ENCODE assay signal across 16 cellular contexts in genomic region chr22:49691256-49691655, GRCh38.
DNase-seq lines count a peak whose midpoint lies in the region; TF ChIP-seq lines count a peak whose summit lies in the region.
"Had no signal": no experiment of that assay in that cellular context is flagged by ENCODE, and none has a peak within 500 bp of the region (broad histone marks: within the 10 kb centered on the region; RNA-seq: fewer than 3 reads in every experiment).

No MANE protein-coding gene starts in this region.

- no peak overlapping the region for H3K4me3 ChIP-seq in tibial nerve
- H3K4me3 ChIP-seq: A549, HAP-1 had no signal

- H3K27ac Mint-ChIP-seq in osteocyte (ENCODE audit: unreplicated experiment) (no peak overlapping the region), type B pancreatic cell (no peak overlapping the region), nephron progenitor cell (no peak overlapping the region)
- H3K27ac Mint-ChIP-seq: CD4-positive, alpha-beta T cell had no signal

- H3K27me3 Mint-ChIP-seq in osteocyte (ENCODE audit: unreplicated experiment) (no peaks in the 10 kb centered on the region), type B pancreatic cell (peaks cover 7% of the 10 kb centered on the region), nephron progenitor cell (ENCODE audit: low read depth, poor library complexity) (peaks cover 14% of the 10 kb centered on the region)

- H3K27me3 ChIP-seq in tibial nerve: no peaks in the 10 kb centered on the region

- peak; percentile 47 for DNase-seq in activated CD8-positive, alpha-beta memory T cell treated with anti-CD3 and anti-CD28 coated beads for 24 hours
- DNase-seq in activated CD8-positive, alpha-beta memory T cell treated with anti-CD3 and anti-CD28 coated beads, Interleukin-2, amount 50 U/mL, for 4 hours: no peak
- DNase-seq in islet precursor cell (peak; percentile 28), osteocyte (ENCODE audit: extremely low spot score, unreplicated experiment) (peak; percentile 72), type B pancreatic cell (ENCODE audit: extremely low spot score, unreplicated experiment) (peak; percentile 50), nephron progenitor cell (no peak), SHP77 (lab: John Stamatoyannopoulos, UW) (no peak), tibial nerve (ENCODE audit: low spot score in 2 of 2) (no peak)
- DNase-seq: AML-193; Caco-2; CD4-positive, alpha-beta T cell had no signal

- TF ChIP-seq CTCF in osteocyte (IDR thresholded peaks at IDR 0.05) (no peak), type B pancreatic cell (conservative IDR thresholded peaks at IDR 0.05) (no peak), nephron progenitor cell (IDR thresholded peaks at IDR 0.05) (no peak), tibial nerve (IDR thresholded peaks at IDR 0.05) (no peak)

- H3K9me3 Mint-ChIP-seq in osteocyte (ENCODE audit: unreplicated experiment) (peaks cover 18% of the 10 kb centered on the region), type B pancreatic cell (no peaks in the 10 kb centered on the region), nephron progenitor cell (peaks cover 31% of the 10 kb centered on the region)
- H3K9me3 Mint-ChIP-seq: CD4-positive, alpha-beta T cell had no signal

- H3K4me1 Mint-ChIP-seq in osteocyte (ENCODE audit: unreplicated experiment): no peaks in the 10 kb centered on the region
- H3K4me1 Mint-ChIP-seq in type B pancreatic cell (ENCODE audit: unreplicated experiment): no peaks in the 10 kb centered on the region
- peaks cover 5% of the 10 kb centered on the region for H3K4me1 Mint-ChIP-seq in nephron progenitor cell

- H3K4me3 Mint-ChIP-seq in osteocyte (ENCODE audit: unreplicated experiment) (no peak overlapping the region), type B pancreatic cell (no peak overlapping the region), nephron progenitor cell (no peak overlapping the region)
- H3K4me3 Mint-ChIP-seq: CD4-positive, alpha-beta T cell had no signal

- no peak for TF ChIP-seq EP300 in tibial nerve (IDR thresholded peaks at IDR 0.05)

- TF ChIP-seq POLR2A in tibial nerve (IDR thresholded peaks at IDR 0.05): no peak

- H3K4me1 ChIP-seq in tibial nerve: no peaks in the 10 kb centered on the region
- H3K4me1 ChIP-seq: A549, Caco-2, HAP-1 had no signal

- WGBS in tibial nerve, 2 donors: 70 to 78% methylated on average over 3 of the region's 3 CpGs

- H3K36me3 Mint-ChIP-seq in osteocyte (ENCODE audit: unreplicated experiment) (no peaks in the 10 kb centered on the region), type B pancreatic cell (no peaks in the 10 kb centered on the region), nephron progenitor cell (ENCODE audit: low read depth) (no peaks in the 10 kb centered on the region)

- no peak overlapping the region for H3K27ac ChIP-seq in tibial nerve
- H3K27ac ChIP-seq: 22Rv1, A549, C4-2B, HL-60 had no signal

- H3K36me3 ChIP-seq in tibial nerve: no peaks in the 10 kb centered on the region
- H3K36me3 ChIP-seq: HAP-1 had no signal

- H3K9me3 ChIP-seq in tibial nerve: peaks cover 0 to 39% (median 0%) of the 10 kb centered on the region in 4 donors
- H3K9me3 ChIP-seq: Caco-2, HAP-1 had no signal

Comparison
In these comparisons a context has a peak if more than half of its experiments do, and no peak if none do; other contexts are left out.
1. DNase-seq: peak in activated CD8-positive, alpha-beta memory T cell treated with anti-CD3 and anti-CD28 coated beads for 24 hours (single experiment), islet precursor cell (single experiment), osteocyte (single experiment) and type B pancreatic cell (single experiment); none in activated CD8-positive, alpha-beta memory T cell treated with anti-CD3 and anti-CD28 coated beads, Interleukin-2, amount 50 U/mL, for 4 hours (single experiment), nephron progenitor cell (single experiment), SHP77 (0 of 2) and tibial nerve (0 of 2).